ENCODE assay signal across 8 cellular contexts in genomic region chr7:132575336-132575986, GRCh38. TPM values are rescaled to one million over a fixed set of nuclear protein-coding genes. Genes with fewer than 3 reads are reported as not detected.
DNase-seq lines count a peak whose midpoint lies in the region; ATAC-seq, FAIRE-seq and TF ChIP-seq lines count a peak whose summit lies in the region.

No MANE protein-coding gene starts in this region.

- ATAC-seq in thoracic aorta (ENCODE audit: insufficient number of reproducible peaks, low FRiP score, low read depth), result no peak
- no peak for ATAC-seq in HG02642 (IDR thresholded peaks at IDR 0.05; ENCODE audit: poor library complexity, unreplicated experiment)

- H2BK20ac ChIP-seq in H1 (ENCODE audit: low read length), result no peak overlapping the region

- H3K18ac ChIP-seq in H1 (ENCODE audit: extremely low read depth, low read length) (no peak overlapping the region), mesendoderm (ENCODE audit: low read length) (no peak overlapping the region)

- H3K36me3 ChIP-seq in SJCRH30, result no peaks in the 10 kb centered on the region
- peaks cover 0 to 4% (median 0%) of the 10 kb centered on the region in 4 experiments; a peak in 1 of 8 replicates for H3K36me3 ChIP-seq in H1 (ENCODE audit: control insufficient read depth in 2 of 4, insufficient read depth in 4 of 4, low read length in 3 of 4)
- no peaks in the 10 kb centered on the region for H3K36me3 ChIP-seq in mesendoderm (ENCODE audit: control insufficient read depth, insufficient read depth, low read length)
- H3K36me3 ChIP-seq in thoracic aorta, result no peaks in the 10 kb centered on the region

- 4% methylated on average over 33 of the region's 34 CpGs; no CpG with 5 or more reads in 1 of the 2 experiments for WGBS in H1 (ENCODE audit: extremely low coverage in 1 of 2, insufficient coverage in 1 of 2, insufficient read length in 1 of 2, insufficient replicate concordance in 2 of 2, low coverage in 1 of 2, low lambda C conversion rate in 2 of 2, missing lambda C conversion rate in 1 of 2), 2 experiments
- WGBS in mesendoderm (ENCODE audit: extremely low coverage, insufficient coverage, low lambda C conversion rate), result no CpG with 5 or more reads among the region's 34 CpGs

- H3K4me1 ChIP-seq in SJCRH30 (no peaks in the 10 kb centered on the region), H1 (replicated peaks in 1 of 4; ENCODE audit: control insufficient read depth in 3 of 4, insufficient read depth in 4 of 4, low read length in 3 of 4) (peaks cover 12 to 44% (median 25%) of the 10 kb centered on the region in 4 experiments), mesendoderm (ENCODE audit: control insufficient read depth, low read depth, low read length) (no peaks in the 10 kb centered on the region), thoracic aorta (ENCODE audit: control insufficient read depth in 1 of 2, low read depth in 2 of 2) (peaks cover 4 to 38% of the 10 kb centered on the region in 2 donors)

- peaks cover 36% of the 10 kb centered on the region for H3K36me3 Mint-ChIP-seq in activated CD4-positive, alpha-beta T cell treated with anti-CD3 and anti-CD28 coated beads, Interleukin-2, amount 10 ng/mL, durations not matched to agents 7 days and 5 days (ENCODE audit: low read depth)

- POLR2A ChIA-PET in activated CD4-positive, alpha-beta T cell treated with anti-CD3 and anti-CD28 coated beads, Interleukin-2, amount 10 ng/mL, durations not matched to agents 7 days and 5 days (lab: Charles Lee), result no interaction called here
- POLR2A ChIA-PET in H1 (lab: Charles Lee; ENCODE audit: partially characterized antibody), result no interaction called here

- H2BK120ac ChIP-seq in H1 (replicated peaks; ENCODE audit: low read depth, low read length) (no peak overlapping the region), mesendoderm (ENCODE audit: low read depth, low read length) (no peak overlapping the region)

- H3K9me3 ChIP-seq in SJCRH30 (replicated peaks) (no peaks in the 10 kb centered on the region), H1 (ENCODE audit: insufficient read depth in 2 of 2, low read depth in 1 of 2, low read length in 1 of 2) (no peaks in the 10 kb centered on the region; a peak in 1 of 4 replicates), thoracic aorta (no peaks in the 10 kb centered on the region)

- TF ChIP-seq POLR2A in H1 (IDR thresholded peaks at IDR 0.05; ENCODE audit: control extremely low read depth in 1 of 2, low read depth in 2 of 2, low read length in 2 of 2), result no peak

- peak overlapping the region; percentile 81 for H3K4me3 Mint-ChIP-seq in activated CD4-positive, alpha-beta T cell treated with anti-CD3 and anti-CD28 coated beads, Interleukin-2, amount 10 ng/mL, durations not matched to agents 7 days and 5 days

- H3K4me3 ChIP-seq in SJCRH30 (peak overlapping the region; percentile 59), H1 (ENCODE audit: extremely low read depth in 1 of 4, insufficient read depth in 2 of 4, low read depth in 3 of 4, low read length in 4 of 4) (peak overlapping the region; percentile 0 to 67 (median 50); a peak in 7 of 8 replicates), mesendoderm (ENCODE audit: low read length) (no peak overlapping the region), thoracic aorta (peak overlapping the region; percentile 81)

- DNase-seq in activated CD4-positive, alpha-beta T cell treated with anti-CD3 and anti-CD28 coated beads, Interleukin-2, amount 10 ng/mL, durations not matched to agents 7 days and 5 days, result peak; percentile 50
- no peak for DNase-seq in activated CD4-positive, alpha-beta T cell treated with anti-CD3 and anti-CD28 coated beads for 4 hours
- DNase-seq in SJCRH30 (peak; percentile 65 to 80), H1 (ENCODE audit: low read depth in 1 of 2, low spot score in 2 of 2) (peak in 1 of 2 experiments; percentile 68), mesendoderm (peak; percentile 70), thoracic aorta (ENCODE audit: low spot score) (no peak), SHP77 treated with DMSO at 0.1 percent for 48 hours (lab: John Stamatoyannopoulos, UW) (no peak)

- H2BK15ac ChIP-seq in H1 (ENCODE audit: low read length) (no peak overlapping the region; the same call in 1 of the 2 replicates), mesendoderm (replicated peaks; ENCODE audit: low read depth) (no peak overlapping the region)

- no peak overlapping the region for H2BK12ac ChIP-seq in H1 (ENCODE audit: low read depth, low read length)

- TF ChIP-seq CTCF in H1 (IDR thresholded peaks at IDR 0.05; ENCODE audit: control extremely low read depth in 1 of 3, insufficient read depth in 1 of 3, low read depth in 1 of 3, low read length in 3 of 3) (peak in 1 of 3 experiments; percentile 13; a peak in 1 of 4 replicates), thoracic aorta (IDR thresholded peaks at IDR 0.05) (no peak)

- H3K4me1 Mint-ChIP-seq in activated CD4-positive, alpha-beta T cell treated with anti-CD3 and anti-CD28 coated beads, Interleukin-2, amount 10 ng/mL, durations not matched to agents 7 days and 5 days, result peaks cover 43% of the 10 kb centered on the region

- H3K27ac ChIP-seq in SJCRH30 (no peak overlapping the region), H1 (ENCODE audit: low read depth, low read length) (no peak overlapping the region), mesendoderm (ENCODE audit: low read depth, low read length) (no peak overlapping the region), thoracic aorta (no peak overlapping the region)

- H3K27me3 Mint-ChIP-seq in activated CD4-positive, alpha-beta T cell treated with anti-CD3 and anti-CD28 coated beads, Interleukin-2, amount 10 ng/mL, durations not matched to agents 7 days and 5 days, result peaks cover 80% of the 10 kb centered on the region

- H2BK5ac ChIP-seq in H1 (ENCODE audit: low read depth, low read length) (no peak overlapping the region), mesendoderm (ENCODE audit: low read length) (no peak overlapping the region)

- H4K20me1 ChIP-seq in H1 (replicated peaks in 1 of 2; ENCODE audit: control insufficient read depth in 1 of 2, insufficient read depth in 2 of 2, low read length in 2 of 2), result peaks cover 2 to 5% of the 10 kb centered on the region in 2 experiments

- H3K79me2 ChIP-seq in H1 (ENCODE audit: control insufficient read depth in 1 of 2, insufficient read depth in 2 of 2, low read length in 2 of 2) (no peaks in the 10 kb centered on the region), mesendoderm (ENCODE audit: control insufficient read depth, insufficient read depth, low read length) (no peaks in the 10 kb centered on the region)

- no peaks in the 10 kb centered on the region for H3K79me1 ChIP-seq in H1 (ENCODE audit: low read depth, low read length)
- no peaks in the 10 kb centered on the region for H3K79me1 ChIP-seq in mesendoderm (ENCODE audit: low read length)

- H4K8ac ChIP-seq in H1 (ENCODE audit: extremely low read depth, insufficient read depth, low read length) (no peak overlapping the region), mesendoderm (ENCODE audit: low read depth, low read length) (no peak overlapping the region)

- peak; percentile 30 to 34; a peak in 3 of 4 replicates for TF ChIP-seq RAD21 in H1 (IDR thresholded peaks at IDR 0.05 in 1 of 2, conservative IDR thresholded peaks at IDR 0.05 in 1 of 2; ENCODE audit: low read depth in 2 of 2, low read length in 2 of 2)

- H4K5ac ChIP-seq in H1 (ENCODE audit: insufficient read length, low read depth, low read length) (no peak overlapping the region), mesendoderm (ENCODE audit: low read length) (no peak overlapping the region)

- H4K91ac ChIP-seq in H1 (replicated peaks; ENCODE audit: insufficient read length, low read length), result no peak overlapping the region

- FAIRE-seq in H1 (lab: Jason Lieb, UNC), result no peak

- H3K9ac ChIP-seq in H1 (replicated peaks in 1 of 4; ENCODE audit: extremely low read depth in 1 of 4, low read depth in 3 of 4, low read length in 3 of 4) (no peak overlapping the region), mesendoderm (ENCODE audit: low read length) (no peak overlapping the region)

- no peak overlapping the region for H2AFZ ChIP-seq in H1 (ENCODE audit: low read length)

- peaks cover 13% of the 10 kb centered on the region; the same call in 1 of the 2 replicates for H3K23me2 ChIP-seq in H1 (ENCODE audit: low read depth, low read length)

- no peak overlapping the region for H3K4ac ChIP-seq in H1 (replicated peaks; ENCODE audit: insufficient read length, low read depth, low read length)
- no peak overlapping the region for H3K4ac ChIP-seq in mesendoderm (ENCODE audit: low read depth, low read length)

- no peak overlapping the region for H3K27ac Mint-ChIP-seq in activated CD4-positive, alpha-beta T cell treated with anti-CD3 and anti-CD28 coated beads, Interleukin-2, amount 10 ng/mL, durations not matched to agents 7 days and 5 days

- H3K4me2 ChIP-seq in H1 (ENCODE audit: insufficient read depth in 1 of 2, low read depth in 2 of 2, low read length in 2 of 2) (peak overlapping the region; percentile 74 to 98), mesendoderm (ENCODE audit: low read length) (peak overlapping the region; percentile 56)

- H3K9me3 Mint-ChIP-seq in activated CD4-positive, alpha-beta T cell treated with anti-CD3 and anti-CD28 coated beads, Interleukin-2, amount 10 ng/mL, durations not matched to agents 7 days and 5 days, result no peaks in the 10 kb centered on the region

- H3K23ac ChIP-seq in H1 (ENCODE audit: insufficient read length) (no peak overlapping the region), mesendoderm (ENCODE audit: low read length) (peak overlapping the region; percentile 33)

- H3K14ac ChIP-seq in H1 (ENCODE audit: insufficient read length), result no peak overlapping the region

- H2AK5ac ChIP-seq in H1 (ENCODE audit: low read depth, low read length), result no peak overlapping the region
- H2AK5ac ChIP-seq in mesendoderm (ENCODE audit: low read length), result no peak overlapping the region

- no peak overlapping the region for H3K56ac ChIP-seq in H1 (replicated peaks; ENCODE audit: insufficient read length, low read depth, low read length)
- H3K56ac ChIP-seq in mesendoderm (ENCODE audit: low read length), result peak overlapping the region; percentile 45

- CTCF ChIA-PET in activated CD4-positive, alpha-beta T cell treated with anti-CD3 and anti-CD28 coated beads, Interleukin-2, amount 10 ng/mL, durations not matched to agents 7 days and 5 days (lab: Charles Lee), result interaction anchor here (1.0 to 3.2 kb wide), 2 partner anchors 181 to 257 kb away, joined by 3 to 8 read pairs; no protein-coding TSS in a partner anchor
- CTCF ChIA-PET in H1 (lab: Charles Lee; ENCODE audit: partially characterized antibody), result interaction anchor here (0.6 to 2.6 kb wide), 8 partner anchors 10 to 265 kb away, joined by 3 to 9 read pairs (median 3); no protein-coding TSS in a partner anchor

- TF ChIP-seq EP300 in H1 (IDR thresholded peaks at IDR 0.05; ENCODE audit: borderline replicate concordance in 1 of 2, low read depth in 2 of 2, low read length in 2 of 2), result no peak

- no peaks in the 10 kb centered on the region for H3K27me3 ChIP-seq in SJCRH30
- peaks cover 63 to 85% (median 76%) of the 10 kb centered on the region in 4 experiments for H3K27me3 ChIP-seq in H1 (replicated peaks in 1 of 4; ENCODE audit: control insufficient read depth in 3 of 4, extremely low read depth in 1 of 4, insufficient read depth in 3 of 4, low read length in 3 of 4)
- peaks cover 61% of the 10 kb centered on the region for H3K27me3 ChIP-seq in mesendoderm (ENCODE audit: insufficient read depth, low read length, poor library complexity)
- no peaks in the 10 kb centered on the region for H3K27me3 ChIP-seq in thoracic aorta (replicated peaks; ENCODE audit: insufficient read depth)

RNA-seq across cellular contexts. Expression of gene PLXNA4, which starts 0.8 kb away (rescaled TPM):
- 10 to 100 TPM; 21.3 to 23.3 TPM for total RNA-seq in activated CD4-positive, alpha-beta T cell treated with anti-CD3 and anti-CD28 coated beads, Interleukin-2, amount 10 ng/mL, durations not matched to agents 7 days and 5 days
- 11.2 and 11.5 TPM in 2 replicates for total RNA-seq in SJCRH30 (2014; rRNA removed; shearing (Covaris generic))
- 0.76 and 1.8 TPM in 2 replicates for total RNA-seq in H1 (2021; fragmentation: NEBNext Ultra II Directional; extraction: Animal tissue kit (Norgen Biotek cat#: 25700))
- polyA plus RNA-seq in H1 (2011; rRNA removed), result 0.44 and 0.79 TPM in 2 replicates
- polyA plus RNA-seq in H1 (2011; cell fraction: cytosol; rRNA removed), result 0.40 TPM
- polyA plus RNA-seq in H1 (2011; cell fraction: nucleus; rRNA removed), result 0.88 TPM
- 0.51 to 1.1 TPM (median 0.55 TPM) in 4 replicates for polyA plus RNA-seq in H1 (2012, experiment 1 of 2)
- polyA plus RNA-seq in H1 (2012, experiment 2 of 2), result 0.26 TPM
- 0.69 TPM for polyA plus RNA-seq in H1 (2013, experiment 1 of 2)
- polyA plus RNA-seq in H1 (2013, experiment 2 of 2), result 0.63 TPM
- 2.0 and 2.7 TPM in 2 replicates for polyA minus RNA-seq in H1 (2011; rRNA and poly(A)+ RNA removed)
- polyA minus RNA-seq in H1 (2011; cell fraction: cytosol; rRNA and poly(A)+ RNA removed), result 1.0 TPM
- polyA minus RNA-seq in H1 (2011; cell fraction: nucleus; rRNA and poly(A)+ RNA removed), result 1.6 TPM
- polyA plus RNA-seq in mesendoderm (2013, experiment 1 of 2), result 0.24 TPM
- 0.25 TPM for polyA plus RNA-seq in mesendoderm (2013, experiment 2 of 2)
- 10 to 100 TPM; 12.2 to 27.7 TPM for total RNA-seq in thoracic aorta

Comparison
In these comparisons a context has a peak if more than half of its experiments do, and no peak if none do; other contexts are left out.
1. DNase-seq: peak in activated CD4-positive, alpha-beta T cell treated with anti-CD3 and anti-CD28 coated beads, Interleukin-2, amount 10 ng/mL, durations not matched to agents 7 days and 5 days (single experiment), SJCRH30 (2 of 2) and mesendoderm (single experiment); none in activated CD4-positive, alpha-beta T cell treated with anti-CD3 and anti-CD28 coated beads for 4 hours (0 of 2), thoracic aorta (single experiment) and SHP77 treated with DMSO at 0.1 percent for 48 hours (single experiment).